1 cellular context compared by ENCODE assay signal in the genomic region with DNA sequence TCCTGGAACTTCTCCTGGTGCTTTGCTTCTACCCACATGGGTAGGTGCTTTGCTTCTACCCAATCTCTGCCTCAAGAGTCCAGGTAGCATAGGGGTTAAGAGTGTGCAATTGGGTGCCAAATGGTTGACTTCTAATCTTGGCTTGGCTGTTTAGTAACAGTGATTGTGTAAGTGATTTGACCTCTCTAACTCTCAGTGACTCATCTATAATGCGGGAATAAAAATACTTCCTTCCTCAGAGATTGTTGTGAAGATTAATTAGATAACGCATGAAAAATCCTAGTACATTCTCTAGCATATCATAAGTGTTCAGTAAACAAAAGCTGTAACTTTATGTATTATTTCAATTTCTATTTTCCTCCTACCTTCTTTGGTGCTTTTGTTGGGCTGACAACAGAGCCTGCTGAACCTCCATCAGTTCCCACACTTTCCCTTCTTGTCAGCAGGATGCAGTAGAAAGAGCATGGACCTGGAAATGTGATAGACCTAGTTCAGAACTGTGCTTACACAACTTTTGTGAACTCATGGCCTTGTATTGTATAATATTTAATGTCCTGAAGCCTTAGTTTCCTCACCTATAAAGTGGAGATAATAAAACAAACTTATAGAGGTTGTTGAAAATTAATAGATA.
TF ChIP-seq lines count a peak whose summit lies in the region.

No MANE protein-coding gene starts in this region.

TF ChIP-seq in endothelial cell of umbilical vein, 7 proteins besides CTCF, POLR2A, EP300 and RAD21 (continued from another document):
- TF ChIP-seq POLR2AphosphoS5 (IDR thresholded peaks at IDR 0.05; ENCODE audit: insufficient read depth, low read depth, low read length), result peak; percentile 56
